ENCODE assay signal across 16 cellular contexts in genomic region chr22:27746918-27747317, GRCh38. TPM values are rescaled to one million over a fixed set of nuclear protein-coding genes. Genes with fewer than 3 reads are reported as not detected.
DNase-seq lines count a peak whose midpoint lies in the region; ATAC-seq and TF ChIP-seq lines count a peak whose summit lies in the region.
"Had no signal": no experiment of that assay in that cellular context is flagged by ENCODE, and none has a peak within 500 bp of the region (broad histone marks: within the 10 kb centered on the region; RNA-seq: fewer than 3 reads in every experiment).

No MANE protein-coding gene starts in this region.

- H3K27ac ChIP-seq in RWPE1 (peak overlapping the region; percentile 93), coronary artery (peak overlapping the region; percentile 77 to 91), subcutaneous abdominal adipose tissue (ENCODE audit: low read depth, low read length) (peak overlapping the region; percentile 89)
- H3K27ac ChIP-seq: 22Rv1, BLaER1 had no signal

- TF ChIP-seq CTCF in RWPE1 (conservative IDR thresholded peaks at IDR 0.05; ENCODE audit: low read depth) (no peak), coronary artery (IDR thresholded peaks at IDR 0.05) (no peak), GM20000 (IDR thresholded peaks at IDR 0.05; ENCODE audit: extremely low read depth, missing control alignments) (no peak)

- no peaks in the 10 kb centered on the region for H3K27me3 ChIP-seq in subcutaneous abdominal adipose tissue (ENCODE audit: control insufficient read depth in 5 of 5, insufficient read depth in 4 of 5, low read length in 5 of 5)
- H3K27me3 ChIP-seq: BLaER1 had no signal

- H3K9me3 ChIP-seq in subcutaneous abdominal adipose tissue (ENCODE audit: control insufficient read depth in 5 of 5, low read length in 5 of 5), result no peaks in the 10 kb centered on the region
- H3K9me3 ChIP-seq: BLaER1, Caco-2 had no signal

- no peaks in the 10 kb centered on the region for H3K9me3 Mint-ChIP-seq in activated naive CD4-positive, alpha-beta T cell treated with anti-CD3 and anti-CD28 coated beads, Interleukin-2, amount 50 U/mL, for 72 hours
- peaks cover 3% of the 10 kb centered on the region for H3K9me3 Mint-ChIP-seq in stimulated activated memory B cell treated with anti-CD40 and anti-IgM and Interleukin-4, amounts not matched to agents 10 μg/mL and 1 μg/mL and 100 μg/mL, for 72 hours

- peaks cover 56% of the 10 kb centered on the region for H3K27me3 Mint-ChIP-seq in stimulated activated memory B cell treated with anti-CD40 and anti-IgM and Interleukin-4, amounts not matched to agents 10 μg/mL and 1 μg/mL and 100 μg/mL, for 72 hours

- H3K4me1 ChIP-seq in subcutaneous abdominal adipose tissue (ENCODE audit: control insufficient read depth in 5 of 5, insufficient read depth in 5 of 5, low read length in 5 of 5), result peaks cover 11 to 36% (median 31%) of the 10 kb centered on the region in 5 donors
- H3K4me1 ChIP-seq: Caco-2 had no signal

- no peak overlapping the region for H3K4me3 Mint-ChIP-seq in stimulated activated memory B cell treated with anti-CD40 and anti-IgM and Interleukin-4, amounts not matched to agents 10 μg/mL and 1 μg/mL and 100 μg/mL, for 72 hours
- H3K4me3 Mint-ChIP-seq: CD8-positive, alpha-beta memory T cell had no signal

- H3K36me3 ChIP-seq in subcutaneous abdominal adipose tissue (ENCODE audit: control insufficient read depth in 5 of 5, insufficient read depth in 5 of 5, low read length in 5 of 5), result no peaks in the 10 kb centered on the region
- H3K36me3 ChIP-seq: BLaER1 had no signal

- POLR2A ChIA-PET in RWPE1 (lab: Yijun Ruan, JAX; ENCODE audit: low non-redundant PET), result no interaction called here

- CTCF ChIA-PET in RWPE1 (lab: Yijun Ruan, JAX), result no interaction called here

- H3K27ac Mint-ChIP-seq in activated naive CD4-positive, alpha-beta T cell treated with anti-CD3 and anti-CD28 coated beads, Interleukin-2, amount 50 U/mL, for 72 hours, result no peak overlapping the region
- no peak overlapping the region for H3K27ac Mint-ChIP-seq in stimulated activated memory B cell treated with anti-CD40 and anti-IgM and Interleukin-4, amounts not matched to agents 10 μg/mL and 1 μg/mL and 100 μg/mL, for 72 hours
- H3K27ac Mint-ChIP-seq: CD8-positive, alpha-beta memory T cell had no signal

- no peaks in the 10 kb centered on the region for H3K4me1 Mint-ChIP-seq in stimulated activated memory B cell treated with anti-CD40 and anti-IgM and Interleukin-4, amounts not matched to agents 10 μg/mL and 1 μg/mL and 100 μg/mL, for 72 hours

- no peak for ATAC-seq in activated naive CD4-positive, alpha-beta T cell treated with anti-CD3 and anti-CD28 coated beads, Interleukin-2, amount 50 U/mL, for 72 hours
- no peak for ATAC-seq in stimulated activated memory B cell treated with anti-CD40 and anti-IgM and Interleukin-4, amounts not matched to agents 10 μg/mL and 1 μg/mL and 100 μg/mL, for 72 hours

- no peak overlapping the region for H3K9ac ChIP-seq in subcutaneous abdominal adipose tissue (ENCODE audit: low read length in 5 of 5)
- H3K9ac ChIP-seq: BLaER1 had no signal

- H3K36me3 Mint-ChIP-seq in activated naive CD4-positive, alpha-beta T cell treated with anti-CD3 and anti-CD28 coated beads, Interleukin-2, amount 50 U/mL, for 72 hours, result no peaks in the 10 kb centered on the region
- no peaks in the 10 kb centered on the region for H3K36me3 Mint-ChIP-seq in stimulated activated memory B cell treated with anti-CD40 and anti-IgM and Interleukin-4, amounts not matched to agents 10 μg/mL and 1 μg/mL and 100 μg/mL, for 72 hours
- H3K36me3 Mint-ChIP-seq: CD8-positive, alpha-beta memory T cell had no signal

- DNase-seq in activated effector memory CD4-positive, alpha-beta T cell treated with anti-CD3 and anti-CD28 coated beads, Interleukin-2, amount 50 U/mL, for 16 hours, result peak; percentile 2
- no peak for DNase-seq in activated effector memory CD4-positive, alpha-beta T cell treated with Interleukin-2 at 50 U/mL for 16 hours
- DNase-seq in RWPE1 (ENCODE audit: low spot score) (no peak), coronary artery (ENCODE audit: low spot score) (no peak), GM20000 (ENCODE audit: low spot score) (no peak)
- no peak for DNase-seq in activated naive CD4-positive, alpha-beta T cell treated with anti-CD3 and anti-CD28 coated beads, Interleukin-2, amount 50 U/mL, for 72 hours (ENCODE audit: low spot score in 2 of 2)
- DNase-seq: AML-193; Caco-2; CD8-positive, alpha-beta memory T cell; DND-41; GDM1 had no signal

- no peak overlapping the region for H3K4me3 ChIP-seq in coronary artery
- no peak overlapping the region for H3K4me3 ChIP-seq in subcutaneous abdominal adipose tissue (ENCODE audit: low read depth in 1 of 5, low read length in 5 of 5)
- H3K4me3 ChIP-seq: BLaER1 had no signal

RNA-seq across cellular contexts. Expression of gene MN1, which starts 54.6 kb away (rescaled TPM):
- total RNA-seq in activated naive CD4-positive, alpha-beta T cell treated with anti-CD3 and anti-CD28 coated beads, Interleukin-2, amount 50 U/mL, for 72 hours, result under 1 TPM; 0.14 to 0.16 TPM
- total RNA-seq: HT-29 had no signal
